Comparison of ENCODE assay signal across 13 cellular contexts in the genomic region with DNA sequence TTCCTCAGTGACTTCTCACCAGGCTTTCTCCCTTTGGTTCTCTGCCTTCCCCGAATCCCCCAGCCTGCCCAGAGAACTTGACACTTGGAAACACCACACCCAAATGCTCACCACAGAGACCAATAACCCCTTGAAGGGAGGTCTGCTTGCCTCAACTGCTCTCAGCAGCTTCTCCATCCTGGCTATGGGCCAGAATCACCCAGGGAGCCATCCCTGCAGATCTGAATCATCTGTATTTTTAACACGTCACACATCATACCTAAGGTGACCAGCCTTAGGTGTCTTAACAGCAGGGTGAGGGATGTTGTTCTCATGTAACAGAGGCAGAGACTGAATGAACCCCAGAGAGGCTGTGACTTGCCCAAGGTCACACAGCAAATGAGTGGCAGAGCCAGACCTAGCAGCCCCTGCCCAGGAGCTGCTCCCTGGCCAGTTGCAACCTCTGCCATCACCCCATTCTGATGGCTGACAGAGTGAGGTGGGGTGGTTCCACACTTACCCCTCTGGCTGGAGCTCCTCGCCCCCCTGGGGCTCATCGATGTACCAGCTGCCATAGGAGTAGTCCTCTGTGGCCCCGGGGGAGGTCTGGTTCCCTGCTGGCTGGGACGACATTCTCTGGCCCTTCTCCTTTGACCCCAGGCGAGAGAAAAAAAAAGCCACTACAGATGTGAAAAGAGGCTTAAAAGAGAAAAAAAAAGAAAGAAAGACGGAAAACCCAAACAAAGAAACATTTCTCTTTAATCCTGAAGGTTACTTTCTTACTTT. TPM values are rescaled to one million over a fixed set of nuclear protein-coding genes. Genes with fewer than 3 reads are reported as not detected.
A peak's percentile ranks its signal among the peaks of the same experiment; 100 is the strongest.
DNase-seq lines count a peak whose midpoint lies in the region; TF ChIP-seq lines count a peak whose summit lies in the region.
"Had no signal": no experiment of that assay in that cellular context is flagged by ENCODE, and none has a peak within 500 bp of the region (broad histone marks: within the 10 kb centered on the region; RNA-seq: fewer than 3 reads in every experiment).

No MANE protein-coding gene starts in this region.

- H3K36me3 ChIP-seq in SJCRH30: no peaks in the 10 kb centered on the region

- peaks cover 58% of the 10 kb centered on the region for H3K4me1 ChIP-seq in SJCRH30

- H3K27ac ChIP-seq in SJCRH30: peak overlapping the region; percentile 33; the same call in 1 of the 2 replicates

- no peaks in the 10 kb centered on the region for H3K9me3 ChIP-seq in SJCRH30 (replicated peaks)

- DNase-seq in HFF-Myc (ENCODE audit: extremely low read depth, low read depth) (no peak), SJCRH30 (no peak), foreskin fibroblast (peak in 1 of 2 donors; percentile 19), retina (peak; percentile 59), cortex of kidney (lab: John Stamatoyannopoulos, UW) (no peak), EL (no peak), NCI-H1930 (lab: John Stamatoyannopoulos, UW) (no peak), GM19238 (ENCODE audit: insufficient read length, low spot score) (no peak)
- DNase-seq: activated CD4-positive, alpha-beta T cell treated with anti-CD3 and anti-CD28 coated beads for 4 hours; activated naive CD4-positive, alpha-beta T cell treated with anti-CD3 and anti-CD28 coated beads, Interleukin-2, amount 10 ng/mL, durations not matched to agents 7 days and 5 days; naive thymus-derived CD8-positive, alpha-beta T cell; NCI-H226 had no signal

- H3K4me3 ChIP-seq in HFF-Myc (replicated peaks; ENCODE audit: low read depth, low read length): peak overlapping the region; percentile 36
- peak overlapping the region; percentile 34 for H3K4me3 ChIP-seq in SJCRH30
- H3K4me3 ChIP-seq in foreskin fibroblast (ENCODE audit: low read depth in 1 of 2, low read length in 2 of 2): peak overlapping the region; percentile 42 to 46

- TF ChIP-seq CTCF in HFF-Myc (IDR thresholded peaks at IDR 0.05; ENCODE audit: low read depth, low read length, missing control alignments) (no peak), foreskin fibroblast (IDR thresholded peaks at IDR 0.05; ENCODE audit: low read depth, low read length) (no peak)

- H3K27me3 ChIP-seq in SJCRH30: no peaks in the 10 kb centered on the region

RNA-seq across cellular contexts. Expression of gene STRA6, which starts 0.7 kb away (rescaled TPM):
- total RNA-seq in SJCRH30 (2014; rRNA removed; shearing (Covaris generic)): 67.8 and 94.4 TPM in 2 replicates
- total RNA-seq: HT1080; naive thymus-derived CD8-positive, alpha-beta T cell had no signal

RNA-seq across cellular contexts. Expression of gene ISLR, which starts 28.3 kb away (rescaled TPM):
- 19.8 and 27.7 TPM in 2 replicates for total RNA-seq in SJCRH30 (2014; rRNA removed; shearing (Covaris generic))
- total RNA-seq: naive thymus-derived CD8-positive, alpha-beta T cell had no signal

RNA-seq across cellular contexts. Expression of gene CCDC33, which starts 34.3 kb away (rescaled TPM):
- 0.38 and 1.2 TPM in 2 replicates for total RNA-seq in SJCRH30 (2014; rRNA removed; shearing (Covaris generic))
- total RNA-seq: HT1080; naive thymus-derived CD8-positive, alpha-beta T cell had no signal
